1 cellular context compared by ENCODE assay signal in genomic region chr1:25889470-25889869, GRCh38.
TF ChIP-seq lines count a peak whose summit lies in the region.

No MANE protein-coding gene starts in this region.

TF ChIP-seq in HEK293, 187 proteins besides CTCF, POLR2A, EP300 and RAD21 (continued from another document):
- TF ChIP-seq KLF1 (tag by site-specific recombination; IDR thresholded peaks at IDR 0.05) (0 out of 2 replicates have a peak, but pooled peaks have one; percentile 18), ZNF610 (tag by site-specific recombination; IDR thresholded peaks at IDR 0.05; ENCODE audit: borderline replicate concordance) (no peak), ZNF366 (tag by site-specific recombination; conservative IDR thresholded peaks at IDR 0.05) (no peak), REPIN1 (tag by site-specific recombination; IDR thresholded peaks at IDR 0.05; ENCODE audit: low read depth) (no peak), ZNF660 (tag by site-specific recombination; IDR thresholded peaks at IDR 0.05) (no peak), ZBTB7A (tag by site-specific recombination; IDR thresholded peaks at IDR 0.05; ENCODE audit: low read depth) (no peak), GLIS1 (tag by site-specific recombination; IDR thresholded peaks at IDR 0.05) (peak; percentile 26; the same call in 1 of the 2 replicates), ZNF785 (tag by site-specific recombination; IDR thresholded peaks at IDR 0.05) (no peak), ZIC2 (tag by site-specific recombination; IDR thresholded peaks at IDR 0.05) (peak; percentile 62), ZNF623 (tag by site-specific recombination; IDR thresholded peaks at IDR 0.05) (no peak)
- TF ChIP-seq, protein P1, sequence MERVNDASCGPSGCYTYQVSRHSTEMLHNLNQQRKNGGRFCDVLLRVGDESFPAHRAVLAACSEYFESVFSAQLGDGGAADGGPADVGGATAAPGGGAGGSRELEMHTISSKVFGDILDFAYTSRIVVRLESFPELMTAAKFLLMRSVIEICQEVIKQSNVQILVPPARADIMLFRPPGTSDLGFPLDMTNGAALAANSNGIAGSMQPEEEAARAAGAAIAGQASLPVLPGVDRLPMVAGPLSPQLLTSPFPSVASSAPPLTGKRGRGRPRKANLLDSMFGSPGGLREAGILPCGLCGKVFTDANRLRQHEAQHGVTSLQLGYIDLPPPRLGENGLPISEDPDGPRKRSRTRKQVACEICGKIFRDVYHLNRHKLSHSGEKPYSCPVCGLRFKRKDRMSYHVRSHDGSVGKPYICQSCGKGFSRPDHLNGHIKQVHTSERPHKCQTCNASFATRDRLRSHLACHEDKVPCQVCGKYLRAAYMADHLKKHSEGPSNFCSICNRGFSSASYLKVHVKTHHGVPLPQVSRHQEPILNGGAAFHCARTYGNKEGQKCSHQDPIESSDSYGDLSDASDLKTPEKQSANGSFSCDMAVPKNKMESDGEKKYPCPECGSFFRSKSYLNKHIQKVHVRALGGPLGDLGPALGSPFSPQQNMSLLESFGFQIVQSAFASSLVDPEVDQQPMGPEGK (tag by site-specific recombination; IDR thresholded peaks at IDR 0.05) = 0 out of 2 replicates have a peak, but pooled peaks have one; percentile 34
